ENCODE assay signal across 2 cellular contexts in the genomic region with DNA sequence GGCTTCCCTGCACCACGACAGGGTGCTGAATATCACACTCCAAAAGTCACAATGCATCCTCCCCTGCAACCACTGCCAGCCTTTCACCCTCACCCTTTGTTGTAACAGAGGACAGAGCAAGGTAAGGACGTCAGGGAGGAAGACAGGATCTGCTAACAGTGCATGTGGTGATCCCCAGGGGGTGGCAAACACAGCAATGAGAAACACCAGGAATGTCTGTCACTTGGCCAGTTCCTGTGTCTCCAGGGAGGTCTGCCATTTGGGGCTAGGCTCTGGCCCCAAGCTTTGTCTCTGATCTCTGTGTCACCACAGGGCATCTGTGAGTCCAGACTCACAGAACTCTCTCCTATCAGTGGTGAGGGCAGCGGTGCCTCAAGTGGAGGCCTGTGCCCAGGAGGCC.
TF ChIP-seq lines count a peak whose summit lies in the region.

No MANE protein-coding gene starts in this region.

TF ChIP-seq in H1, 55 proteins besides CTCF, POLR2A, EP300 and RAD21:
- TF ChIP-seq BRCA1 (IDR thresholded peaks at IDR 0.05; ENCODE audit: low read depth, low read length) (no peak), SUZ12 (IDR thresholded peaks at IDR 0.05; ENCODE audit: low read length) (no peak), POLR2AphosphoS5 (IDR thresholded peaks at IDR 0.05; ENCODE audit: low read depth, low read length) (no peak), RBBP5 (IDR thresholded peaks at IDR 0.05; ENCODE audit: borderline replicate concordance, low read depth, low read length) (no peak), CEBPB (IDR thresholded peaks at IDR 0.05; ENCODE audit: low read depth, low read length) (no peak), KDM1A (IDR thresholded peaks at IDR 0.05; ENCODE audit: borderline replicate concordance, low read length) (no peak), SP1 (IDR thresholded peaks at IDR 0.05; ENCODE audit: low read depth, low read length) (no peak), TBP (IDR thresholded peaks at IDR 0.05; ENCODE audit: low read depth, low read length) (no peak), ASH2L (IDR thresholded peaks at IDR 0.05; ENCODE audit: low read length) (no peak), GABPA (IDR thresholded peaks at IDR 0.05; ENCODE audit: borderline replicate concordance, insufficient read depth, low read length) (no peak), MAFK (IDR thresholded peaks at IDR 0.05; ENCODE audit: low read depth, low read length) (no peak), CBX5 (IDR thresholded peaks at IDR 0.05; ENCODE audit: low read depth, low read length) (no peak), CHD1 (IDR thresholded peaks at IDR 0.05; ENCODE audit: low read depth, low read length) (no peak), CBX8 (IDR thresholded peaks at IDR 0.05; ENCODE audit: borderline replicate concordance, low read depth, low read length) (no peak), GTF2F1 (IDR thresholded peaks at IDR 0.05; ENCODE audit: borderline replicate concordance, low read depth, low read length) (no peak), YY1 (IDR thresholded peaks at IDR 0.05; ENCODE audit: low read depth, low read length) (no peak)
- TF ChIP-seq, protein P1, sequence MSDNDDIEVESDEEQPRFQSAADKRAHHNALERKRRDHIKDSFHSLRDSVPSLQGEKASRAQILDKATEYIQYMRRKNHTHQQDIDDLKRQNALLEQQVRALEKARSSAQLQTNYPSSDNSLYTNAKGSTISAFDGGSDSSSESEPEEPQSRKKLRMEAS (IDR thresholded peaks at IDR 0.05): no peak

TF ChIP-seq in GM12891, 5 proteins besides CTCF, POLR2A, EP300 and RAD21:
- no peak for TF ChIP-seq POLR2AphosphoS5 (IDR thresholded peaks at IDR 0.05; ENCODE audit: low read depth, low read length)
- no peak for TF ChIP-seq TAF1 (IDR thresholded peaks at IDR 0.05; ENCODE audit: low read depth, low read length)
- TF ChIP-seq POU2F2 (IDR thresholded peaks at IDR 0.05; ENCODE audit: low read depth, low read length): no peak
- TF ChIP-seq SPI1 (IDR thresholded peaks at IDR 0.05; ENCODE audit: low read depth, low read length): no peak
- TF ChIP-seq PAX5 (IDR thresholded peaks at IDR 0.05; ENCODE audit: insufficient read depth, low read length, severe bottlenecking): no peak
